In the genomic region with DNA sequence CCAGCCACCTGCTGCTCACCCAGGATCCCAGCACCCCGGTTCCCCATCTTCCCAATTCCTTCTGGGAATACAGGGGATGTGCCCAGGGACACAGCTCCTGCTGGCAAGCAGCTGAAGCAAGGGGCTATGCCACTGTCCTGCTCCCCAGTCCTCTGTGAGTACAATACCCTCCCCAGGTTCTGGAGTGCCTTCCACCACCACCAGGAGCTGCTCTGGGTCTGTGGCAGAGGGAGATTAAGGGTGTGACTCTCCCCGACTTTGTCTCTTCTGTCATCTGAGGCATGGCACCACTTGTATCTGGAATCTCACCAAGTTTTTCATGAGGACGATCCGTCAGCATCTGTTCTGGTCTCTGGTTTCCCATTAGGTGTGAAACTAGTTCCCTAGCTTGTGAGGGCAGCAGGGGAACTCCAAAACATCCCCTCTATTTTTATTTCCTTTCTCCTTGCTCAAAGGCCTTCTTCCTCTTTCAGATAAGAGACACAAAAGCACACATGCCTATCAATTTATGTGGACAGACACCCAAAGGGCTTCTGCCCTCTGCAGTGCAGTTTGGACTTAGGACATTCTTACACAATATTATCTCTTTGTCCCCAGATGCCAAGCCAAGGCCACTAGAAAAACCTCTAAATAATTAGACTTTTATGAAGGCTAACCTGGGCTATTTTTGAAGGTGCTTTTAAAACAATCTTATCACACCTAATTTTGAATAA, we compare ENCODE assay signal across 9 cellular contexts. TPM values are rescaled to one million over a fixed set of nuclear protein-coding genes. Genes with fewer than 3 reads are reported as not detected.
DNase-seq lines count a peak whose midpoint lies in the region; ATAC-seq and TF ChIP-seq lines count a peak whose summit lies in the region.
"Had no signal": no experiment of that assay in that cellular context is flagged by ENCODE, and none has a peak within 500 bp of the region (broad histone marks: within the 10 kb centered on the region; RNA-seq: fewer than 3 reads in every experiment).

No MANE protein-coding gene starts in this region.

- 28 to 40% (median 36%) methylated on average over 4 of the region's 4 CpGs for WGBS in spleen, 5 donors

- peak; percentile 58 to 85 for DNase-seq in NCI-H524 (lab: John Stamatoyannopoulos, UW)
- DNase-seq in NCI-H524 treated with DMSO at 0.1 percent for 48 hours (lab: John Stamatoyannopoulos, UW), result no peak
- peak; percentile 54 for DNase-seq in NCI-H446 treated with DMSO at 0.1 percent for 48 hours (lab: John Stamatoyannopoulos, UW)
- DNase-seq in fibroblast of the aortic adventitia (ENCODE audit: low read depth), result no peak
- DNase-seq in spleen, result no peak
- no peak for DNase-seq in activated T-cell treated with anti-CD3 and anti-CD28 coated beads, Interleukin-2, amount 50 U/mL, for 48 hours
- DNase-seq in central memory CD4-positive, alpha-beta T cell, result no peak
- DNase-seq: activated CD4-positive, alpha-beta T cell treated with anti-CD3 and anti-CD28 coated beads for 48 hours had no signal

- no peak for TF ChIP-seq POLR2A in spleen (IDR thresholded peaks at IDR 0.05)

- H3K36me3 ChIP-seq in spleen, result peaks cover 0 to 24% (median 4%) of the 10 kb centered on the region in 6 donors

- H3K27me3 ChIP-seq in spleen (replicated peaks in 1 of 7), result no peaks in the 10 kb centered on the region

- peak overlapping the region; percentile 13 to 81 (median 60) for H3K27ac ChIP-seq in spleen

- H3K4me1 ChIP-seq in spleen, result peaks cover 0 to 24% (median 13%) of the 10 kb centered on the region in 6 donors

- no peak for ATAC-seq in HG03565 (IDR thresholded peaks at IDR 0.05; ENCODE audit: unreplicated experiment)

- H3K9me3 ChIP-seq in spleen, result peaks cover 0 to 10% (median 8%) of the 10 kb centered on the region in 8 donors

- TF ChIP-seq CTCF in fibroblast of the aortic adventitia (IDR thresholded peaks at IDR 0.05; ENCODE audit: insufficient read depth, low read length) (peak; percentile 25), spleen (IDR thresholded peaks at IDR 0.05 in 8 of 11, conservative IDR thresholded peaks at IDR 0.05 in 3 of 11) (peak in 4 of 11 experiments; percentile 32 to 37 (median 34))

- intact Hi-C loops in spleen (cut with DNase I; ENCODE audit: low total_unique reads), result no loop called here

- H3K4me3 ChIP-seq in fibroblast of the aortic adventitia (ENCODE audit: low read depth, low read length), result no peak overlapping the region
- no peak overlapping the region for H3K4me3 ChIP-seq in spleen

RNA-seq across cellular contexts. Expression of a gene that starts 26.8 kb away (rescaled TPM):
- total RNA-seq in fibroblast of the aortic adventitia (ENCODE audit: low replicate concordance), result 3.6 and 8.0 TPM in 2 replicates
- total RNA-seq in spleen, result 100 to 1,000 TPM in 1 of 7 donors, 10 to 100 TPM in 6; 41.5 to 114 (median 67.3) TPM
- polyA plus RNA-seq in spleen, result 10 to 100 TPM; 26.9 to 54.1 (median 50.6) TPM

Comparison
In these comparisons a context has a peak if more than half of its experiments do, and no peak if none do; other contexts are left out.
1. DNase-seq: peak in NCI-H524 (2 of 2) and NCI-H446 treated with DMSO at 0.1 percent for 48 hours (single experiment); none in NCI-H524 treated with DMSO at 0.1 percent for 48 hours (single experiment), fibroblast of the aortic adventitia (single experiment), spleen (single experiment), activated T-cell treated with anti-CD3 and anti-CD28 coated beads, Interleukin-2, amount 50 U/mL, for 48 hours (0 of 2) and central memory CD4-positive, alpha-beta T cell (single experiment).